In the genomic region with DNA sequence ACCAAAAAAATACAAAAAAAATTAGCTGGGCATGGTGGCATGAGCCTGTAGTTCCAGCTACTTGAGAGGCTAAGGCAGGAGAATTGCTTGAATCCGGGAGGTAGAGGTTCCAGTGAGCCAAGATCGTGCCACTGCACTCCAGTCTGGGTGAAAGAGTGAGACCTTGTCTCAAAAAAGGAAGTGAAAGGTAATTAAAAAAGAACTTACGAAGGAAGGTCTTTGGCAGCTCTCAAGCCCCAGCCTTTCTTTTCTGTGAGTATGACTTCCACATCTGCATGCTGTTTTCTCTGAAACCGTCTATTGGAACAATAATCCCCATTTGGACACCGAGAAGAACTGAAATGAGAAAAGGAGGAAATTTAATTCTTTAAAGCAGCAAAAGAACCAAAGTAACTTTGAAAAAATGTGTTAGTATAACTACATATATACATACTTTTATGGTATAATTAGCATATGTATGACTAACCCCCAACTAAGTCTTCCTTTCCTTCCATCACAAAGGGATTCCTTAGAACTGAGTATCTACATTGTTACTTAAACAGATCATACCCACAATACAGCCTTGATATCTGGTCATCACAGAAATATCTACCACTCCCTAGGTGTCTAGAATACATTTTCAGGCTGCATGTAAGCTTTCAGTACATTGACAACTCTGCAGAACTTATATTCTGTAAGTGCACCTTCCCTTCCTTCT, we compare ENCODE assay signal across 14 cellular contexts. TPM values are rescaled to one million over a fixed set of nuclear protein-coding genes. Genes with fewer than 3 reads are reported as not detected.
DNase-seq lines count a peak whose midpoint lies in the region; ATAC-seq and TF ChIP-seq lines count a peak whose summit lies in the region.
"Had no signal": no experiment of that assay in that cellular context is flagged by ENCODE, and none has a peak within 500 bp of the region (broad histone marks: within the 10 kb centered on the region; RNA-seq: fewer than 3 reads in every experiment).

No MANE protein-coding gene starts in this region.

- DNase-seq in AG04449 (ENCODE audit: low read depth, low spot score) (peak; percentile 64), HFFc6 (peak; percentile 87), RWPE2 (ENCODE audit: low spot score) (no peak), fibroblast of peridontal ligament (ENCODE audit: extremely low read depth) (peak; percentile 63), lower leg skin (ENCODE audit: low spot score in 2 of 2) (no peak), COR-L47 (lab: John Stamatoyannopoulos, UW) (no peak)
- no peak for DNase-seq in CD8-positive, alpha-beta T cell
- DNase-seq: activated CD8-positive, alpha-beta T cell treated with anti-CD3 and anti-CD28 coated beads for 36 hours; Peyer's patch; uterus had no signal

- peak overlapping the region; percentile 23 for H3K4me3 ChIP-seq in AG04449 (ENCODE audit: low read depth, low read length)
- H3K4me3 ChIP-seq in RWPE2 (ENCODE audit: severe bottlenecking), result no peak overlapping the region
- H3K4me3 ChIP-seq in lower leg skin (ENCODE audit: low read depth, poor library complexity, severe bottlenecking), result no peak overlapping the region
- no peak overlapping the region for H3K4me3 ChIP-seq in CD8-positive, alpha-beta T cell (ENCODE audit: low read depth, low read length)
- H3K4me3 ChIP-seq: BLaER1 treated with 17β-estradiol and CSF1 and Interleukin-3, amounts not matched to agents 10 nM and 100 nM; hepatocyte; Peyer's patch; uterus had no signal

- H3K27ac ChIP-seq in RWPE2 (ENCODE audit: poor library complexity, severe bottlenecking), result peak overlapping the region; percentile 97
- H3K27ac ChIP-seq in CD8-positive, alpha-beta T cell (ENCODE audit: low read depth, low read length), result no peak overlapping the region
- H3K27ac ChIP-seq: BLaER1 treated with 17β-estradiol and CSF1 and Interleukin-3, amounts not matched to agents 10 nM and 100 nM; hepatocyte; neutrophil; Peyer's patch; uterus had no signal

- peaks cover 85% of the 10 kb centered on the region for H3K4me1 Mint-ChIP-seq in HFFc6 (ENCODE audit: low read depth)
- H3K4me1 Mint-ChIP-seq in CD8-positive, alpha-beta T cell (ENCODE audit: low read depth), result peaks cover 16% of the 10 kb centered on the region

- peaks cover 58% of the 10 kb centered on the region for H3K36me3 Mint-ChIP-seq in HFFc6 (ENCODE audit: low read depth)
- peaks cover 74% of the 10 kb centered on the region for H3K36me3 Mint-ChIP-seq in CD8-positive, alpha-beta T cell

- POLR2A ChIA-PET in AG04449 (lab: Yijun Ruan, JAX), result interaction anchor here (1.1 kb wide), 1 partner anchor 51 kb away, joined by 7 read pairs; a partner anchor contains a TSS
- POLR2A ChIA-PET in CD8-positive, alpha-beta T cell (lab: Charles Lee), result interaction anchor here (2.2 kb wide), 1 partner anchor 18 kb away, joined by 6 read pairs; no protein-coding TSS in a partner anchor

- ATAC-seq in RWPE2 (ENCODE audit: low read depth) (peak; percentile 99), HG03097 (IDR thresholded peaks at IDR 0.05; ENCODE audit: low FRiP score, unreplicated experiment) (no peak)
- ATAC-seq in CD8-positive, alpha-beta T cell, result no peak
- ATAC-seq: activated CD8-positive, alpha-beta T cell treated with anti-CD3 and anti-CD28 coated beads for 36 hours had no signal

- CTCF ChIA-PET in AG04449 (lab: Yijun Ruan, JAX), result interaction anchor here (1.1 kb wide), 1 partner anchor 45 kb away, joined by 4 read pairs; no protein-coding TSS in a partner anchor
- CTCF ChIA-PET in CD8-positive, alpha-beta T cell (lab: Charles Lee), result interaction anchor here (2.0 kb wide), 1 partner anchor 50 kb away, joined by 7 read pairs; a partner anchor contains a TSS

- H3K27ac Mint-ChIP-seq in HFFc6, result peak overlapping the region; percentile 88
- no peak overlapping the region for H3K27ac Mint-ChIP-seq in CD8-positive, alpha-beta T cell
- H3K27ac Mint-ChIP-seq: activated CD8-positive, alpha-beta T cell treated with anti-CD3 and anti-CD28 coated beads for 36 hours had no signal

- TF ChIP-seq CTCF in AG04449 (IDR thresholded peaks at IDR 0.05; ENCODE audit: insufficient read depth, low read length, missing control alignments) (no peak), HFFc6 (IDR thresholded peaks at IDR 0.05) (no peak), RWPE2 (IDR thresholded peaks at IDR 0.05; ENCODE audit: poor library complexity, severe bottlenecking) (no peak), lower leg skin (IDR thresholded peaks at IDR 0.05) (no peak)
- no peak for TF ChIP-seq CTCF in CD8-positive, alpha-beta T cell (IDR thresholded peaks at IDR 0.05)

- no peaks in the 10 kb centered on the region for H3K9me3 Mint-ChIP-seq in HFFc6
- no peaks in the 10 kb centered on the region for H3K9me3 Mint-ChIP-seq in CD8-positive, alpha-beta T cell
- H3K9me3 Mint-ChIP-seq: activated CD8-positive, alpha-beta T cell treated with anti-CD3 and anti-CD28 coated beads for 36 hours had no signal

- H3K4me3 Mint-ChIP-seq in HFFc6, result peak overlapping the region; percentile 82
- no peak overlapping the region for H3K4me3 Mint-ChIP-seq in CD8-positive, alpha-beta T cell
- H3K4me3 Mint-ChIP-seq: activated CD8-positive, alpha-beta T cell treated with anti-CD3 and anti-CD28 coated beads for 36 hours had no signal

- no peaks in the 10 kb centered on the region for H3K27me3 Mint-ChIP-seq in HFFc6 (ENCODE audit: insufficient read depth)
- H3K27me3 Mint-ChIP-seq in CD8-positive, alpha-beta T cell (ENCODE audit: low read depth), result no peaks in the 10 kb centered on the region
- H3K27me3 Mint-ChIP-seq: activated CD8-positive, alpha-beta T cell treated with anti-CD3 and anti-CD28 coated beads for 36 hours had no signal

- intact Hi-C loops in lower leg skin (cut with DNase I; ENCODE audit: low total_unique reads), result no loop called here
- intact Hi-C loops in CD8-positive, alpha-beta T cell (cut with DNase I, micrococcal nuclease), result no loop called here

- H3K4me1 ChIP-seq in RWPE2 (ENCODE audit: insufficient read depth, poor library complexity, severe bottlenecking), result peaks cover 29% of the 10 kb centered on the region
- peaks cover 5% of the 10 kb centered on the region for H3K4me1 ChIP-seq in CD8-positive, alpha-beta T cell (ENCODE audit: insufficient read depth, low read length)
- H3K4me1 ChIP-seq: Peyer's patch, uterus had no signal

- H3K9me3 ChIP-seq in RWPE2 (ENCODE audit: severe bottlenecking), result no peaks in the 10 kb centered on the region
- H3K9me3 ChIP-seq in CD8-positive, alpha-beta T cell (ENCODE audit: low read length), result no peaks in the 10 kb centered on the region
- H3K9me3 ChIP-seq: BLaER1 treated with 17β-estradiol and CSF1 and Interleukin-3, amounts not matched to agents 10 nM and 100 nM; neutrophil; Peyer's patch; uterus had no signal

- no peaks in the 10 kb centered on the region for H3K27me3 ChIP-seq in RWPE2 (ENCODE audit: insufficient read depth, poor library complexity, severe bottlenecking)
- no peaks in the 10 kb centered on the region for H3K27me3 ChIP-seq in CD8-positive, alpha-beta T cell (ENCODE audit: insufficient read depth, low read length)
- H3K27me3 ChIP-seq: BLaER1 treated with 17β-estradiol and CSF1 and Interleukin-3, amounts not matched to agents 10 nM and 100 nM; hepatocyte; neutrophil; Peyer's patch; uterus had no signal

- no peak for TF ChIP-seq POLR2A in lower leg skin (IDR thresholded peaks at IDR 0.05)

- 89 to 90% methylated on average over 5 of the region's 5 CpGs for WGBS in lower leg skin, 2 donors

- H3K36me3 ChIP-seq in RWPE2 (ENCODE audit: low read depth), result peaks cover 59% of the 10 kb centered on the region
- peaks cover 23% of the 10 kb centered on the region for H3K36me3 ChIP-seq in CD8-positive, alpha-beta T cell (ENCODE audit: insufficient read depth, low read length)
- H3K36me3 ChIP-seq: uterus had no signal

RNA-seq across cellular contexts. Expression of a gene that starts 50.1 kb away (rescaled TPM):
- total RNA-seq in HFFc6 (2021; fragmentation: NEBNext Ultra II Directional; extraction: Animal tissue kit (Norgen Biotek cat#: 25700)), result 10 to 100 TPM; 26.7 to 33.7 (median 30.8) TPM
- total RNA-seq in lower leg skin, result 10 to 100 TPM; 42.9 to 59.6 (median 47.7) TPM
- total RNA-seq in CD8-positive, alpha-beta T cell, result 100 to 1,000 TPM; 111 to 114 TPM

Comparison
In these comparisons a context has a peak if more than half of its experiments do, and no peak if none do; other contexts are left out.
1. DNase-seq: peak in AG04449 (single experiment), HFFc6 (single experiment) and fibroblast of peridontal ligament (single experiment); none in RWPE2 (single experiment), lower leg skin (0 of 2), CD8-positive, alpha-beta T cell (0 of 7) and COR-L47 (single experiment).